8 cellular contexts compared by ENCODE assay signal in the genomic region with DNA sequence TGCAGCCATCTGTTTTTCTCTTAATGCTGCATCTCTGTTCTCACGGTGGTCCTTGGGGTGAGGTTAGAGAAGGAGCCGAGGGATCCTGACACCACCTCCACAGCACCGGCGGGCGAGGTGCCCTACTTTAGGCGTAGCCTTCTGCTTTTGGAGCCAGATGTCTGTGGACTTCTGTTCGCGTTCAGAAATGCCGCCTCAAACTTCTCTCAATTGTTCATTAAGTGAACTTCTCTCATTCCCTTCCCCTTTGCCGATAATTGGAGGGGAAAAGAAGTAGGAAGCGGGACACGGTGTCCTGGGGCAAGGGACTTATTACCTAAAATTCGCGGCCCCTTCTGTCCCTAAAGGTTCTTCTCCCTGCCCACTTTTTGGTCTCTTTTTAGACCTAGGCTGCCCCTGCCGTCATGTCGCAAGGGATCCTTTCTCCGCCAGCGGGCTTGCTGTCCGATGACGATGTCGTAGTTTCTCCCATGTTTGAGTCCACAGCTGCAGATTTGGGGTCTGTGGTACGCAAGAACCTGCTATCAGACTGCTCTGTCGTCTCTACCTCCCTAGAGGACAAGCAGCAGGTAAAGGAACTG. TPM values are rescaled to one million over a fixed set of nuclear protein-coding genes. Genes with fewer than 3 reads are reported as not detected.
A peak's percentile ranks its signal among the peaks of the same experiment; 100 is the strongest.
DNase-seq lines count a peak whose midpoint lies in the region; ATAC-seq and TF ChIP-seq lines count a peak whose summit lies in the region.

No MANE protein-coding gene starts in this region.

- peak; percentile 2 for DNase-seq in COLO668 (lab: John Stamatoyannopoulos, UW; ENCODE audit: unreplicated experiment)
- DNase-seq in HK-2 (ENCODE audit: unreplicated experiment), result peak; percentile 7
- peak; percentile 8 for DNase-seq in astrocyte of the hippocampus (ENCODE audit: low read depth, low spot score)
- DNase-seq in mucosa of descending colon, result peak in 1 of 3 donors; percentile 6
- no peak for DNase-seq in OCI-M2 (lab: John Stamatoyannopoulos, UW; ENCODE audit: unreplicated experiment)
- DNase-seq in HuH-7.5 (ENCODE audit: low spot score), result no peak

- peaks cover 19% of the 10 kb centered on the region for H3K4me1 ChIP-seq in mucosa of descending colon (ENCODE audit: low read depth)

- intact Hi-C loops in mucosa of descending colon (cut with DNase I, micrococcal nuclease), result no loop called here

- ATAC-seq in mucosa of descending colon, result peak; percentile 1
- ATAC-seq in HG02938 (IDR thresholded peaks at IDR 0.05; ENCODE audit: unreplicated experiment), result no peak
- no peak for ATAC-seq in GM21447 (IDR thresholded peaks at IDR 0.05; ENCODE audit: unreplicated experiment)

- no peak overlapping the region for H3K4me3 ChIP-seq in mucosa of descending colon

- no peak for TF ChIP-seq CTCF in mucosa of descending colon (IDR thresholded peaks at IDR 0.05)

- no peaks in the 10 kb centered on the region for H3K9me3 ChIP-seq in mucosa of descending colon

- no peaks in the 10 kb centered on the region for H3K36me3 ChIP-seq in mucosa of descending colon (ENCODE audit: low read depth)

RNA-seq across cellular contexts. Expression of gene KIF20A, which starts 0.5 kb away (rescaled TPM):
- 10 to 100 TPM in 1 of 3 donors, 1 to 10 TPM in 2; 1.4 to 12.9 (median 2.8) TPM for total RNA-seq in mucosa of descending colon

RNA-seq across cellular contexts. Expression of gene BRD8, which starts 0.9 kb away (rescaled TPM):
- total RNA-seq in mucosa of descending colon, result 10 to 100 TPM; 42.6 to 58.5 (median 57.3) TPM

RNA-seq across cellular contexts. Expression of gene CDC23, which starts 33.8 kb away (rescaled TPM):
- total RNA-seq in mucosa of descending colon, result 10 to 100 TPM; 19.3 to 22.2 (median 21.9) TPM

RNA-seq across cellular contexts. Expression of gene NME5, which starts 40.1 kb away (rescaled TPM):
- 1 to 10 TPM in 2 of 3 donors, not detected in 1; 1.6 to 4.3 TPM for total RNA-seq in mucosa of descending colon

Comparison
In these comparisons a context has a peak if more than half of its experiments do, and no peak if none do; other contexts are left out.
1. DNase-seq: peak in COLO668 (single experiment), HK-2 (single experiment) and astrocyte of the hippocampus (single experiment); none in OCI-M2 (single experiment) and HuH-7.5 (single experiment).